ENCODE assay signal across 27 cellular contexts in genomic region chr7:159017210-159017609, GRCh38.
"Had no signal": no experiment of that assay in that cellular context is flagged by ENCODE, and none has a peak within 500 bp of the region (broad histone marks: within the 10 kb centered on the region; RNA-seq: fewer than 3 reads in every experiment).

No MANE protein-coding gene starts in this region.

- DNase-seq: activated CD4-positive, alpha-beta memory T cell treated with anti-CD3 and anti-CD28 coated beads, Interleukin-2, amount 10 ng/mL, durations not matched to agents 7 days and 5 days; activated CD4-positive, alpha-beta T cell treated with anti-CD3 and anti-CD28 coated beads for 4 hours; activated CD4-positive, CD25-positive, alpha-beta regulatory T cell; activated CD8-positive, alpha-beta memory T cell treated with anti-CD3 and anti-CD28 coated beads, Interleukin-2, amount 50 U/mL, for 48 hours; activated gamma-delta T cell treated with Interleukin-2 at 50 U/mL for 16 hours; activated T-cell treated with anti-CD3 and anti-CD28 coated beads, Interleukin-2, amount 50 U/mL, for 24 hours; dermis blood vessel endothelial cell; effector CD4-positive, alpha-beta T cell; foreskin keratinocyte; heart right ventricle; left ventricle myocardium inferior; nephron progenitor cell; sigmoid colon; small intestine; substantia nigra; T-helper 1 cell; thyroid gland had no signal

- H3K9me3 ChIP-seq: esophagus muscularis mucosa, heart right ventricle, left ventricle myocardium inferior, pancreas, psoas muscle, sigmoid colon, thyroid gland had no signal

- H3K27ac Mint-ChIP-seq: activated CD4-positive, alpha-beta memory T cell treated with anti-CD3 and anti-CD28 coated beads, Interleukin-2, amount 10 ng/mL, durations not matched to agents 7 days and 5 days; activated T-helper 17 cell treated with anti-CD3 and anti-CD28 coated beads, Interleukin-2, amount 50 U/mL, for 72 hours; stimulated activated effector memory CD8-positive, alpha-beta T cell treated with anti-CD3 and anti-CD28 coated beads, Interleukin-12 subunit alpha, Interleukin-12 subunit beta, amount 100 ng/mL, for 72 hours; stimulated activated naive CD8-positive, alpha-beta T cell treated with anti-CD3 and anti-CD28 coated beads, Interleukin-15, amount 100 ng/mL, for 72 hours had no signal

- FAIRE-seq: bronchial epithelial cell, pancreas, small intestine had no signal

- H3K4me1 Mint-ChIP-seq: activated T-helper 17 cell treated with anti-CD3 and anti-CD28 coated beads, Interleukin-2, amount 50 U/mL, for 72 hours; central memory CD8-positive, alpha-beta T cell had no signal

- H3K36me3 Mint-ChIP-seq: activated naive CD4-positive, alpha-beta T cell treated with anti-CD3 and anti-CD28 coated beads, Interleukin-2, amount 50 U/mL, for 24 hours; stimulated activated effector memory CD8-positive, alpha-beta T cell treated with anti-CD3 and anti-CD28 coated beads, Interleukin-12 subunit alpha, Interleukin-12 subunit beta, amount 100 ng/mL, for 72 hours had no signal

- ATAC-seq: foreskin keratinocyte, heart right ventricle, pancreas, psoas muscle had no signal

- H3K27ac ChIP-seq: foreskin keratinocyte, heart right ventricle, left ventricle myocardium inferior, pancreas, psoas muscle, thyroid gland had no signal

- H3K9me3 Mint-ChIP-seq: activated naive CD4-positive, alpha-beta T cell treated with anti-CD3 and anti-CD28 coated beads, Interleukin-2, amount 50 U/mL, for 24 hours; activated T-helper 17 cell treated with anti-CD3 and anti-CD28 coated beads, Interleukin-2, amount 50 U/mL, for 72 hours; central memory CD8-positive, alpha-beta T cell; nephron progenitor cell; stimulated activated effector memory CD8-positive, alpha-beta T cell treated with anti-CD3 and anti-CD28 coated beads, Interleukin-12 subunit alpha, Interleukin-12 subunit beta, amount 100 ng/mL, for 72 hours had no signal

- H3K4me1 ChIP-seq: foreskin keratinocyte had no signal

- H3K27me3 ChIP-seq: esophagus muscularis mucosa, foreskin keratinocyte, heart right ventricle, pancreas, sigmoid colon, thyroid gland had no signal

- H3K4me3 ChIP-seq: esophagus muscularis mucosa, heart right ventricle, left ventricle myocardium inferior, pancreas, psoas muscle, sigmoid colon, thyroid gland had no signal

- H3K4me3 Mint-ChIP-seq: activated CD4-positive, alpha-beta memory T cell treated with anti-CD3 and anti-CD28 coated beads, Interleukin-2, amount 10 ng/mL, durations not matched to agents 7 days and 5 days; activated naive CD4-positive, alpha-beta T cell treated with anti-CD3 and anti-CD28 coated beads, Interleukin-2, amount 50 U/mL, for 24 hours; activated T-cell treated with anti-CD3 and anti-CD28 coated beads, Interleukin-2, amount 50 U/mL, for 24 hours; activated T-helper 17 cell treated with anti-CD3 and anti-CD28 coated beads, Interleukin-2, amount 50 U/mL, for 72 hours; central memory CD8-positive, alpha-beta T cell; stimulated activated effector memory CD8-positive, alpha-beta T cell treated with anti-CD3 and anti-CD28 coated beads, Interleukin-12 subunit alpha, Interleukin-12 subunit beta, amount 100 ng/mL, for 72 hours; T-helper 2 cell treated with Interferon-gamma antibody and Interleukin-4, amounts not matched to agents 5 μg/mL and 100 μg/mL, for 36 hours had no signal

- H3K27me3 Mint-ChIP-seq: activated CD4-positive, alpha-beta memory T cell treated with anti-CD3 and anti-CD28 coated beads, Interleukin-2, amount 10 ng/mL, durations not matched to agents 7 days and 5 days had no signal

- H3K36me3 ChIP-seq: esophagus muscularis mucosa, heart right ventricle, left ventricle myocardium inferior, pancreas, sigmoid colon, thyroid gland had no signal
